ENCODE assay signal across 21 cellular contexts in genomic region chr22:27307545-27308279, GRCh38.
"Had no signal": no experiment of that assay in that cellular context is flagged by ENCODE, and none has a peak within 500 bp of the region (broad histone marks: within the 10 kb centered on the region; RNA-seq: fewer than 3 reads in every experiment).

No MANE protein-coding gene starts in this region.

- H3K27ac Mint-ChIP-seq: activated CD4-positive, alpha-beta T cell treated with anti-CD3 and anti-CD28 coated beads, Interleukin-2, amount 10 ng/mL, durations not matched to agents 24 days and 14 days; activated naive CD4-positive, alpha-beta T cell treated with anti-CD3 and anti-CD28 coated beads for 36 hours; immature natural killer cell; naive thymus-derived CD8-positive, alpha-beta T cell; T-cell had no signal

- H3K4me3 Mint-ChIP-seq: activated CD4-positive, alpha-beta T cell treated with anti-CD3 and anti-CD28 coated beads, Interleukin-2, amount 10 ng/mL, durations not matched to agents 24 days and 14 days; activated naive CD4-positive, alpha-beta T cell treated with anti-CD3 and anti-CD28 coated beads for 36 hours; activated T-cell treated with anti-CD3 and anti-CD28 coated beads, Interleukin-2, amount 50 U/mL, for 4 hours; immature natural killer cell; naive thymus-derived CD8-positive, alpha-beta T cell; T-cell had no signal

- H3K27me3 Mint-ChIP-seq: activated CD4-positive, alpha-beta T cell treated with anti-CD3 and anti-CD28 coated beads, Interleukin-2, amount 10 ng/mL, durations not matched to agents 24 days and 14 days had no signal

- DNase-seq: activated CD4-positive, alpha-beta T cell treated with anti-CD3 and anti-CD28 coated beads, Interleukin-2, amount 10 ng/mL, durations not matched to agents 24 days and 14 days; activated CD4-positive, CD25-positive, alpha-beta regulatory T cell; activated CD8-positive, alpha-beta memory T cell treated with anti-CD3 and anti-CD28 coated beads, Interleukin-2, amount 50 U/mL, for 4 hours; activated naive CD4-positive, alpha-beta T cell treated with anti-CD3 and anti-CD28 coated beads for 36 hours; activated T-cell treated with anti-CD3 and anti-CD28 coated beads, Interleukin-2, amount 50 U/mL, for 4 hours; brain microvascular endothelial cell; erythroblast; gastrocnemius medialis; head of caudate nucleus; immature natural killer cell; kidney glomerular epithelial cell; mesendoderm; naive thymus-derived CD8-positive, alpha-beta T cell; retina; stimulated activated naive CD8-positive, alpha-beta T cell treated with anti-CD3 and anti-CD28 coated beads, Interleukin-15, Interleukin-2, amounts not matched to agents 100 U/mL and 50 U/mL, for 24 hours; T-cell; transverse colon had no signal

- ATAC-seq: activated T-cell treated with anti-CD3 and anti-CD28 coated beads, Interleukin-2, amount 50 U/mL, for 4 hours; gastrocnemius medialis; naive thymus-derived CD8-positive, alpha-beta T cell; stimulated activated naive CD8-positive, alpha-beta T cell treated with anti-CD3 and anti-CD28 coated beads, Interleukin-15, Interleukin-2, amounts not matched to agents 100 U/mL and 50 U/mL, for 24 hours; T-cell had no signal

- H3K4me1 ChIP-seq: gastrocnemius medialis, suprapubic skin had no signal

- H3K9me3 Mint-ChIP-seq: immature natural killer cell had no signal

- H3K4me3 ChIP-seq: coronary artery, gastrocnemius medialis, skin epidermis, suprapubic skin, transverse colon had no signal

- H3K27me3 ChIP-seq: brain microvascular endothelial cell, transverse colon had no signal

- H3K36me3 ChIP-seq: brain microvascular endothelial cell, gastrocnemius medialis, neutrophil, suprapubic skin, transverse colon had no signal

- H3K9me3 ChIP-seq: gastrocnemius medialis, neutrophil, suprapubic skin, transverse colon had no signal

- H3K36me3 Mint-ChIP-seq: immature natural killer cell, T-cell had no signal

- H3K4me1 Mint-ChIP-seq: activated CD4-positive, alpha-beta T cell treated with anti-CD3 and anti-CD28 coated beads, Interleukin-2, amount 10 ng/mL, durations not matched to agents 24 days and 14 days; T-cell had no signal

- H3K27ac ChIP-seq: brain microvascular endothelial cell, gastrocnemius medialis, neutrophil, suprapubic skin, transverse colon had no signal
